ENCODE assay signal across 8 cellular contexts in genomic region chr3:44624696-44625528, GRCh38. TPM values are rescaled to one million over a fixed set of nuclear protein-coding genes. Genes with fewer than 3 reads are reported as not detected.
A peak's percentile ranks its signal among the peaks of the same experiment; 100 is the strongest.
DNase-seq lines count a peak whose midpoint lies in the region; ATAC-seq and TF ChIP-seq lines count a peak whose summit lies in the region.

ZNF197 (plus strand) TSS chr3:44625036; CDS start chr3:44629155, 4,119 bp downstream.

- H3K4me3 Mint-ChIP-seq in CD14-positive monocyte = peak within 1 kb of the TSS; percentile 85 to 93
- H3K4me3 Mint-ChIP-seq in activated CD4-positive, alpha-beta memory T cell treated with anti-CD3 and anti-CD28 coated beads, Interleukin-2, amount 10 ng/mL, durations not matched to agents 7 days and 5 days = peak within 1 kb of the TSS; percentile 86

- H3K36me3 Mint-ChIP-seq in CD14-positive monocyte = peaks cover 11 to 20% of the 10 kb centered on the region in 2 donors
- peaks cover 34% of the 10 kb centered on the region for H3K36me3 Mint-ChIP-seq in activated CD4-positive, alpha-beta memory T cell treated with anti-CD3 and anti-CD28 coated beads, Interleukin-2, amount 10 ng/mL, durations not matched to agents 7 days and 5 days (ENCODE audit: low read depth)

- H3K4me1 Mint-ChIP-seq in CD14-positive monocyte = peaks cover 18% of the 10 kb centered on the region
- peaks cover 19% of the 10 kb centered on the region for H3K4me1 Mint-ChIP-seq in activated CD4-positive, alpha-beta memory T cell treated with anti-CD3 and anti-CD28 coated beads, Interleukin-2, amount 10 ng/mL, durations not matched to agents 7 days and 5 days

- no peak for DNase-seq in CD14-positive monocyte (ENCODE audit: low spot score)
- DNase-seq in GM19240 (ENCODE audit: insufficient read length, low spot score) = peak; percentile 51
- peak; percentile 70 for DNase-seq in NCI-H748 treated with DMSO at 0.1 percent for 48 hours (lab: John Stamatoyannopoulos, UW)
- DNase-seq in activated CD4-positive, alpha-beta memory T cell treated with anti-CD3 and anti-CD28 coated beads, Interleukin-2, amount 10 ng/mL, durations not matched to agents 7 days and 5 days = peak; percentile 71
- peak in 2 of 3 donors; percentile 2 to 8 for DNase-seq in effector memory CD4-positive, alpha-beta T cell
- DNase-seq in medulla oblongata (ENCODE audit: extremely low spot score) = peak; percentile 94
- DNase-seq in stimulated activated CD8-positive, alpha-beta memory T cell treated with anti-CD3 and anti-CD28 coated beads, Interleukin-12 subunit alpha, Interleukin-12 subunit beta, amount 100 ng/mL, for 1 hour (ENCODE audit: low read depth) = peak; percentile 44

- CTCF ChIA-PET in activated CD4-positive, alpha-beta memory T cell treated with anti-CD3 and anti-CD28 coated beads, Interleukin-2, amount 10 ng/mL, durations not matched to agents 7 days and 5 days (lab: Charles Lee) = interaction anchor here (0.5 to 1.6 kb wide), 3 partner anchors 92 to 1025 kb away, joined by 3 to 4 read pairs (median 3); no protein-coding TSS in a partner anchor

- peak; percentile 86 for ATAC-seq in HG03457 (IDR thresholded peaks at IDR 0.05; ENCODE audit: unreplicated experiment)

- peaks cover 3% of the 10 kb centered on the region for H3K4me1 ChIP-seq in effector memory CD4-positive, alpha-beta T cell (ENCODE audit: control insufficient read depth, insufficient read depth, low read length, poor library complexity, severe bottlenecking)

- H3K9me3 Mint-ChIP-seq in CD14-positive monocyte = peaks cover 3 to 18% (median 7%) of the 10 kb centered on the region in 7 donors
- H3K9me3 Mint-ChIP-seq in activated CD4-positive, alpha-beta memory T cell treated with anti-CD3 and anti-CD28 coated beads, Interleukin-2, amount 10 ng/mL, durations not matched to agents 7 days and 5 days = peaks cover 9% of the 10 kb centered on the region

- peak within 1 kb of the TSS; percentile 60 to 83 (median 78) for H3K27ac Mint-ChIP-seq in CD14-positive monocyte
- peak within 1 kb of the TSS; percentile 81 for H3K27ac Mint-ChIP-seq in activated CD4-positive, alpha-beta memory T cell treated with anti-CD3 and anti-CD28 coated beads, Interleukin-2, amount 10 ng/mL, durations not matched to agents 7 days and 5 days

- peaks cover 2 to 3% (median 2%) of the 10 kb centered on the region in 3 donors for H3K27me3 Mint-ChIP-seq in CD14-positive monocyte (ENCODE audit: low read depth in 3 of 3)
- no peaks in the 10 kb centered on the region for H3K27me3 Mint-ChIP-seq in activated CD4-positive, alpha-beta memory T cell treated with anti-CD3 and anti-CD28 coated beads, Interleukin-2, amount 10 ng/mL, durations not matched to agents 7 days and 5 days

- peak within 1 kb of the TSS; percentile 43 for H3K27ac ChIP-seq in effector memory CD4-positive, alpha-beta T cell (ENCODE audit: insufficient read depth, low read length, poor library complexity, severe bottlenecking)

- TF ChIP-seq CTCF in CD14-positive monocyte (IDR thresholded peaks at IDR 0.05) = no peak

- H3K36me3 ChIP-seq in effector memory CD4-positive, alpha-beta T cell (ENCODE audit: control insufficient read depth, insufficient read depth, low read length) = peaks cover 6% of the 10 kb centered on the region

- POLR2A ChIA-PET in activated CD4-positive, alpha-beta memory T cell treated with anti-CD3 and anti-CD28 coated beads, Interleukin-2, amount 10 ng/mL, durations not matched to agents 7 days and 5 days (lab: Charles Lee) = interaction anchor here (0.6 to 2.7 kb wide), 11 partner anchors 13 to 286 kb away, joined by 3 to 30 read pairs (median 4); partner anchors contain the start of genes KIAA1143, KIF15, TCAIM and ZNF35

- H3K4me3 ChIP-seq in effector memory CD4-positive, alpha-beta T cell (ENCODE audit: insufficient read depth, low read depth, low read length, poor library complexity, severe bottlenecking) = peak within 1 kb of the TSS; percentile 69

- H3K27me3 ChIP-seq in effector memory CD4-positive, alpha-beta T cell (replicated peaks; ENCODE audit: control insufficient read depth, insufficient read depth, low read length, poor library complexity, severe bottlenecking) = no peaks in the 10 kb centered on the region

- H3K9me3 ChIP-seq in effector memory CD4-positive, alpha-beta T cell (ENCODE audit: control insufficient read depth, low read length) = no peaks in the 10 kb centered on the region

- intact Hi-C loops in CD14-positive monocyte (cut with micrococcal nuclease) = no loop called here

RNA-seq across cellular contexts. Expression of gene ZNF197, which starts in this region (rescaled TPM):
- 1 to 10 TPM; 1.2 to 2.1 TPM for polyA plus RNA-seq in CD14-positive monocyte
- 10 to 100 TPM; 13.4 to 14.0 TPM for total RNA-seq in activated CD4-positive, alpha-beta memory T cell treated with anti-CD3 and anti-CD28 coated beads, Interleukin-2, amount 10 ng/mL, durations not matched to agents 7 days and 5 days
